15 cellular contexts compared by ENCODE assay signal in genomic region chr14:89198544-89199329, GRCh38.
DNase-seq lines count a peak whose midpoint lies in the region; ATAC-seq, FAIRE-seq and TF ChIP-seq lines count a peak whose summit lies in the region.
"Had no signal": no experiment of that assay in that cellular context is flagged by ENCODE, and none has a peak within 500 bp of the region (broad histone marks: within the 10 kb centered on the region; RNA-seq: fewer than 3 reads in every experiment).

No MANE protein-coding gene starts in this region.

- H3K79me2 ChIP-seq in PC-3 (ENCODE audit: low read length), result no peaks in the 10 kb centered on the region

- POLR2A ChIA-PET in PC-3 (lab: Charles Lee; ENCODE audit: unreplicated experiment), result no interaction called here

- H4K91ac ChIP-seq in mesenchymal stem cell (ENCODE audit: low read length), result no peak overlapping the region

- H2BK5ac ChIP-seq in mesenchymal stem cell (ENCODE audit: low read depth, low read length, poor library complexity, severe bottlenecking), result no peak overlapping the region

- ATAC-seq in Right ventricle myocardium inferior, result peak; percentile 30
- peak; percentile 64 for ATAC-seq in upper lobe of right lung
- no peak for ATAC-seq in PC-3
- no peak for ATAC-seq in GM19023 (IDR thresholded peaks at IDR 0.05; ENCODE audit: unreplicated experiment)
- ATAC-seq: left colon had no signal

- H3K9me3 ChIP-seq in left ventricle myocardium inferior (replicated peaks) (no peaks in the 10 kb centered on the region), mesenchymal stem cell (ENCODE audit: control insufficient read depth, low read length) (no peaks in the 10 kb centered on the region), upper lobe of right lung (no peaks in the 10 kb centered on the region), PC-3 (ENCODE audit: low read length) (no peaks in the 10 kb centered on the region)

- no peak overlapping the region for H3K9ac ChIP-seq in mesenchymal stem cell (ENCODE audit: low read length)
- no peak overlapping the region for H3K9ac ChIP-seq in PC-3 (ENCODE audit: low read length)

- H3K79me1 ChIP-seq in mesenchymal stem cell (replicated peaks; ENCODE audit: low read length, poor library complexity, severe bottlenecking), result peaks cover 48% of the 10 kb centered on the region

- peaks cover 51% of the 10 kb centered on the region for H3K4me1 ChIP-seq in left ventricle myocardium inferior
- peaks cover 2% of the 10 kb centered on the region for H3K4me1 ChIP-seq in mesenchymal stem cell (ENCODE audit: control insufficient read depth, insufficient read depth, low read depth, low read length)
- no peaks in the 10 kb centered on the region for H3K4me1 ChIP-seq in upper lobe of right lung
- no peaks in the 10 kb centered on the region for H3K4me1 ChIP-seq in PC-3 (ENCODE audit: insufficient read depth, low read length)

- no peaks in the 10 kb centered on the region for H3F3A ChIP-seq in PC-3 (ENCODE audit: low read length, unreplicated experiment)

- DNase-seq in Right ventricle myocardium inferior (ENCODE audit: missing footprints), result no peak
- DNase-seq in left ventricle myocardium inferior, result no peak
- DNase-seq in bronchial epithelial cell (ENCODE audit: low read depth), result no peak
- peak; percentile 54 for DNase-seq in mesenchymal stem cell
- DNase-seq in upper lobe of right lung, result no peak
- DNase-seq in superior temporal gyrus (ENCODE audit: extremely low spot score), result no peak
- no peak for DNase-seq in PC-3
- DNase-seq: activated CD4-positive, alpha-beta T cell treated with anti-CD3 and anti-CD28 coated beads, Interleukin-2, amount 50 U/mL, for 48 hours; DMS153; dorsolateral prefrontal cortex; left colon; NCI-H1436 treated with DMSO at 0.1 percent for 48 hours; NCI-H524 treated with DMSO at 0.1 percent for 48 hours; stimulated activated CD4-positive, alpha-beta T cell treated with anti-CD3 and anti-CD28 coated beads, Interleukin-2, amount 100 ng/mL, for 48 hours had no signal

- H3K36me3 ChIP-seq in left ventricle myocardium inferior (no peaks in the 10 kb centered on the region), bronchial epithelial cell (ENCODE audit: control insufficient read depth, insufficient read depth, low read length) (no peaks in the 10 kb centered on the region), mesenchymal stem cell (ENCODE audit: control insufficient read depth in 1 of 2, insufficient read depth in 2 of 2, low read depth in 1 of 2, low read length in 2 of 2) (peaks cover 2 to 10% of the 10 kb centered on the region in 2 experiments), upper lobe of right lung (no peaks in the 10 kb centered on the region), PC-3 (ENCODE audit: low read depth, low read length) (no peaks in the 10 kb centered on the region)

- H3K18ac ChIP-seq in mesenchymal stem cell (ENCODE audit: low read depth in 1 of 2, low read length in 2 of 2), result no peak overlapping the region

- H3K4me3 ChIP-seq in left ventricle myocardium inferior, result no peak overlapping the region
- H3K4me3 ChIP-seq in bronchial epithelial cell (ENCODE audit: low read depth, low read length), result no peak overlapping the region
- H3K4me3 ChIP-seq in mesenchymal stem cell (ENCODE audit: insufficient read depth in 1 of 2, low read depth in 1 of 2, low read length in 2 of 2), result no peak overlapping the region
- H3K4me3 ChIP-seq in upper lobe of right lung, result no peak overlapping the region
- no peak overlapping the region for H3K4me3 ChIP-seq in PC-3 (ENCODE audit: low read length)
- H3K4me3 ChIP-seq: dorsolateral prefrontal cortex had no signal

- H3K14ac ChIP-seq in mesenchymal stem cell (ENCODE audit: low read length in 2 of 2), result no peak overlapping the region

- no peak overlapping the region for H3K23ac ChIP-seq in mesenchymal stem cell (ENCODE audit: low read length in 2 of 2)

- intact Hi-C loops in Right ventricle myocardium inferior (cut with DNase I), result no loop called here
- intact Hi-C loops in left ventricle myocardium inferior (cut with micrococcal nuclease), result no loop called here
- intact Hi-C loops in upper lobe of right lung (cut with DNase I), result no loop called here
- intact Hi-C loops in PC-3 (cut with micrococcal nuclease), result no loop called here

- H3K27me3 ChIP-seq in left ventricle myocardium inferior (ENCODE audit: low read depth) (no peaks in the 10 kb centered on the region), bronchial epithelial cell (ENCODE audit: control insufficient read depth, insufficient read depth, low read length) (no peaks in the 10 kb centered on the region), mesenchymal stem cell (ENCODE audit: control insufficient read depth in 1 of 2, insufficient read depth in 1 of 2, low read length in 2 of 2) (no peaks in the 10 kb centered on the region), upper lobe of right lung (no peaks in the 10 kb centered on the region), PC-3 (ENCODE audit: low read length) (no peaks in the 10 kb centered on the region)
- H3K27me3 ChIP-seq: dorsolateral prefrontal cortex had no signal

- no peak overlapping the region for H3K4ac ChIP-seq in mesenchymal stem cell (ENCODE audit: low read depth in 1 of 2, low read length in 2 of 2)

- H3K27ac ChIP-seq in left ventricle myocardium inferior (replicated peaks) (no peak overlapping the region), mesenchymal stem cell (ENCODE audit: low read length, poor library complexity, severe bottlenecking) (no peak overlapping the region), upper lobe of right lung (no peak overlapping the region), PC-3 (ENCODE audit: low read length) (no peak overlapping the region)

- BruUV-seq in PC-3 (replicated peaks; lab: Mats Ljungman, UMichigan), result no TSS peak

- TF ChIP-seq CTCF in left ventricle myocardium inferior (IDR thresholded peaks at IDR 0.05; ENCODE audit: borderline replicate concordance) (no peak), bronchial epithelial cell (IDR thresholded peaks at IDR 0.05; ENCODE audit: insufficient read depth, low read length, severe bottlenecking) (no peak), upper lobe of right lung (IDR thresholded peaks at IDR 0.05) (no peak), PC-3 (conservative IDR thresholded peaks at IDR 0.05; ENCODE audit: low read depth, low read length) (no peak)

- no peak overlapping the region for H2BK120ac ChIP-seq in mesenchymal stem cell (ENCODE audit: low read depth, low read length)

- H2AFZ ChIP-seq in mesenchymal stem cell (ENCODE audit: low read depth, low read length) (no peak overlapping the region), PC-3 (ENCODE audit: low read length) (no peak overlapping the region)

- no peaks in the 10 kb centered on the region for H4K20me1 ChIP-seq in PC-3 (ENCODE audit: low read length)

- no peak overlapping the region for H2BK12ac ChIP-seq in mesenchymal stem cell (ENCODE audit: low read length in 2 of 2)

- CTCF ChIA-PET in PC-3 (lab: Charles Lee), result no interaction called here

- 75% methylated on average over 11 of the region's 12 CpGs for WGBS in mesenchymal stem cell

- peak; percentile 82 for FAIRE-seq in bronchial epithelial cell (lab: Jason Lieb, UNC)

- no peak overlapping the region for H4K8ac ChIP-seq in mesenchymal stem cell (ENCODE audit: low read length)

- no peaks in the 10 kb centered on the region for H3K9me2 ChIP-seq in PC-3 (replicated peaks; ENCODE audit: low read length)

- H3K4me2 ChIP-seq in mesenchymal stem cell (ENCODE audit: low read length, poor library complexity, severe bottlenecking) (no peak overlapping the region), PC-3 (ENCODE audit: low read length) (no peak overlapping the region)

- H2BK15ac ChIP-seq in mesenchymal stem cell (ENCODE audit: low read depth, poor library complexity, severe bottlenecking), result no peak overlapping the region

- no peak overlapping the region for H2AK5ac ChIP-seq in mesenchymal stem cell (ENCODE audit: low read length, severe bottlenecking)

Comparison
In these comparisons a context has a peak if more than half of its experiments do, and no peak if none do; other contexts are left out.
1. ATAC-seq: peak in Right ventricle myocardium inferior (single experiment) and upper lobe of right lung (single experiment); none in PC-3 (single experiment) and GM19023 (single experiment).